ENCODE assay signal across 8 cellular contexts in genomic region chr5:173973614-173973969, GRCh38. TPM values are rescaled to one million over a fixed set of nuclear protein-coding genes. Genes with fewer than 3 reads are reported as not detected.
DNase-seq lines count a peak whose midpoint lies in the region; ATAC-seq and TF ChIP-seq lines count a peak whose summit lies in the region.

No MANE protein-coding gene starts in this region.

- H3K27me3 ChIP-seq in cardiac muscle cell: no peaks in the 10 kb centered on the region

- DNase-seq in activated CD4-positive, alpha-beta memory T cell treated with anti-CD3 and anti-CD28 coated beads, Interleukin-2, amount 10 ng/mL, durations not matched to agents 7 days and 5 days: no peak
- peak in 1 of 2 donors; percentile 65 for DNase-seq in cardiac muscle cell (ENCODE audit: low read depth in 1 of 2, low spot score in 1 of 2)
- no peak for DNase-seq in sciatic nerve (ENCODE audit: low spot score)

- H3K36me3 ChIP-seq in cardiac muscle cell: no peaks in the 10 kb centered on the region

- H3K9me3 ChIP-seq in cardiac muscle cell (ENCODE audit: low read depth): no peaks in the 10 kb centered on the region

- peak overlapping the region; percentile 53 for H3K4me3 Mint-ChIP-seq in activated CD4-positive, alpha-beta memory T cell treated with anti-CD3 and anti-CD28 coated beads, Interleukin-2, amount 10 ng/mL, durations not matched to agents 7 days and 5 days

- H3K36me3 Mint-ChIP-seq in activated CD4-positive, alpha-beta memory T cell treated with anti-CD3 and anti-CD28 coated beads, Interleukin-2, amount 10 ng/mL, durations not matched to agents 7 days and 5 days (ENCODE audit: low read depth): no peaks in the 10 kb centered on the region

- H3K27ac Mint-ChIP-seq in activated CD4-positive, alpha-beta memory T cell treated with anti-CD3 and anti-CD28 coated beads, Interleukin-2, amount 10 ng/mL, durations not matched to agents 7 days and 5 days: no peak overlapping the region

- H3K4me1 Mint-ChIP-seq in activated CD4-positive, alpha-beta memory T cell treated with anti-CD3 and anti-CD28 coated beads, Interleukin-2, amount 10 ng/mL, durations not matched to agents 7 days and 5 days: peaks cover 12% of the 10 kb centered on the region

- POLR2A ChIA-PET in activated CD4-positive, alpha-beta memory T cell treated with anti-CD3 and anti-CD28 coated beads, Interleukin-2, amount 10 ng/mL, durations not matched to agents 7 days and 5 days (lab: Charles Lee): interaction anchor here (0.9 to 1.5 kb wide), 4 partner anchors 48 to 358 kb away, joined by 3 to 9 read pairs (median 4); no protein-coding TSS in a partner anchor

- no peak for TF ChIP-seq CTCF in cardiac muscle cell (IDR thresholded peaks at IDR 0.05; ENCODE audit: low read depth, low read length)

- H3K4me3 ChIP-seq in cardiac muscle cell: peak overlapping the region; percentile 25

- intact Hi-C loops in sciatic nerve (cut with DNase I): no loop called here

- peak overlapping the region; percentile 28 for H3K27ac ChIP-seq in cardiac muscle cell

- no peaks in the 10 kb centered on the region for H3K9me3 Mint-ChIP-seq in activated CD4-positive, alpha-beta memory T cell treated with anti-CD3 and anti-CD28 coated beads, Interleukin-2, amount 10 ng/mL, durations not matched to agents 7 days and 5 days

- ATAC-seq in GM18502 (IDR thresholded peaks at IDR 0.05; ENCODE audit: poor library complexity, unreplicated experiment) (peak; percentile 32), HG02938 (IDR thresholded peaks at IDR 0.05; ENCODE audit: unreplicated experiment) (peak; percentile 21), sciatic nerve (peak; percentile 38), HG03520 (IDR thresholded peaks at IDR 0.05; ENCODE audit: unreplicated experiment) (no peak), HG02610 (IDR thresholded peaks at IDR 0.05; ENCODE audit: unreplicated experiment) (no peak), HG03139 (IDR thresholded peaks at IDR 0.05; ENCODE audit: unreplicated experiment) (no peak)

- CTCF ChIA-PET in activated CD4-positive, alpha-beta memory T cell treated with anti-CD3 and anti-CD28 coated beads, Interleukin-2, amount 10 ng/mL, durations not matched to agents 7 days and 5 days (lab: Charles Lee): interaction anchor here (0.7 to 4.1 kb wide), 24 partner anchors 11 to 401 kb away, joined by 3 to 53 read pairs (median 4); partner anchors contain the start of gene BOD1

- H3K4me1 ChIP-seq in cardiac muscle cell (ENCODE audit: low read depth): peaks cover 34% of the 10 kb centered on the region

- peaks cover 25% of the 10 kb centered on the region for H3K27me3 Mint-ChIP-seq in activated CD4-positive, alpha-beta memory T cell treated with anti-CD3 and anti-CD28 coated beads, Interleukin-2, amount 10 ng/mL, durations not matched to agents 7 days and 5 days

RNA-seq across cellular contexts. Expression of gene C5orf47, which starts 15.4 kb away (rescaled TPM):
- total RNA-seq in activated CD4-positive, alpha-beta memory T cell treated with anti-CD3 and anti-CD28 coated beads, Interleukin-2, amount 10 ng/mL, durations not matched to agents 7 days and 5 days: not detected
- 0.57 TPM in 1 of 2 replicates, not detected in the other for total RNA-seq in cardiac muscle cell
- polyA plus RNA-seq in cardiac muscle cell: not detected in 2 replicates
- total RNA-seq in sciatic nerve: not detected

Comparison
In these comparisons a context has a peak if more than half of its experiments do, and no peak if none do; other contexts are left out.
1. ATAC-seq: peak in GM18502 (single experiment), HG02938 (single experiment) and sciatic nerve (single experiment); none in HG03520 (single experiment), HG02610 (single experiment) and HG03139 (single experiment).